1 cellular context compared by ENCODE assay signal in the genomic region with DNA sequence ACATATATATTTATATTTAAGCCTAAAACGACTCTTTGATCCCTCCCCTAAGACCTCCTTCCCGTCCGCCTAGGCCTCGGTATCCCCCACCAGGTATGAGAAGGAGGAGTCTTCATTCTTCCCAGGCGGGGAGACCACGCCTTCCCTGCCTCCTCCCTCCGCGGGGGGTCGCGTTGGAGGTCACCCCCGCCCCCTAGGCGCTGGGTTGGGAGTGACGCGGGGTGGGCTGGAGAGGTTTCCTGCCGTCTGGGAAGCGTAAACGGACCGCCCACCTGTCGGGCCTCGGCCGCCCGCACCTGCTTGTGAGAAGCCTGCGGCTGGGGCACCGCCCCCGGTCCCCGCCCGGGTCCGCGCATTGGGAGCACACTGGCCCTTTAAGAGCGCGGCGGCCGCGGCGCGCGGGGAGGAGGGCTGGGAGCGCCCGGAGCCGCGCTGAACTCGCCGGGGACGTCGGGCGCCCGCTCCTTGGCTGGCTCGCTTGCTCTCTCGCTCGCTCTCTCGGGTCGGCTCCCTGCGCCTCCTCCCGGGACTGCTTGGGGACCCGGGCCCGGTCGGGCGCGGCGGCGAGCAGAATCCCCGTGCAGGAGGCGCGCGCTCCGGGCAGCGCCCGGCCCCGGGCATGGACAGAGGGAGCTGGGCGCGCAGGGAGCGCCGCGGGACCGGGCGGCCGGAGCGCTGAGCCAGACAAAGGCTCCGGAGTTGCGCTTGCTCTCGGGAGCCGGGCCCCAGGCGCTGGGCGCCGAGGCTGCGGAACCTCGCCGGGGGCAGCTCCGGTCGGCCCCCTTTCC.
TF ChIP-seq lines count a peak whose summit lies in the region.

A gene (plus strand): TSS at position 404 of the 788 bp plus-strand sequence. CDS start 597 bp downstream, outside the sequence.

TF ChIP-seq in K562, 482 proteins besides CTCF, POLR2A, EP300 and RAD21 (continued from another document and continues in another):
- TF ChIP-seq, protein P1, sequence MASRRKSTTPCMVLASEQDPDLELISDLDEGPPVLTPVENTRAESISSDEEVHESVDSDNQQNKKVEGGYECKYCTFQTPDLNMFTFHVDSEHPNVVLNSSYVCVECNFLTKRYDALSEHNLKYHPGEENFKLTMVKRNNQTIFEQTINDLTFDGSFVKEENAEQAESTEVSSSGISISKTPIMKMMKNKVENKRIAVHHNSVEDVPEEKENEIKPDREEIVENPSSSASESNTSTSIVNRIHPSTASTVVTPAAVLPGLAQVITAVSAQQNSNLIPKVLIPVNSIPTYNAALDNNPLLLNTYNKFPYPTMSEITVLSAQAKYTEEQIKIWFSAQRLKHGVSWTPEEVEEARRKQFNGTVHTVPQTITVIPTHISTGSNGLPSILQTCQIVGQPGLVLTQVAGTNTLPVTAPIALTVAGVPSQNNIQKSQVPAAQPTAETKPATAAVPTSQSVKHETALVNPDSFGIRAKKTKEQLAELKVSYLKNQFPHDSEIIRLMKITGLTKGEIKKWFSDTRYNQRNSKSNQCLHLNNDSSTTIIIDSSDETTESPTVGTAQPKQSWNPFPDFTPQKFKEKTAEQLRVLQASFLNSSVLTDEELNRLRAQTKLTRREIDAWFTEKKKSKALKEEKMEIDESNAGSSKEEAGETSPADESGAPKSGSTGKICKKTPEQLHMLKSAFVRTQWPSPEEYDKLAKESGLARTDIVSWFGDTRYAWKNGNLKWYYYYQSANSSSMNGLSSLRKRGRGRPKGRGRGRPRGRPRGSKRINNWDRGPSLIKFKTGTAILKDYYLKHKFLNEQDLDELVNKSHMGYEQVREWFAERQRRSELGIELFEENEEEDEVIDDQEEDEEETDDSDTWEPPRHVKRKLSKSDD (conservative IDR thresholded peaks at IDR 0.05; ENCODE audit: low read length): no peak
- TF ChIP-seq L3MBTL2 (IDR thresholded peaks at IDR 0.05) (no peak; the same call in 1 of the 2 replicates), NFIC (IDR thresholded peaks at IDR 0.05) (peak; percentile 30; the same call in 1 of the 2 replicates), MXI1 (IDR thresholded peaks at IDR 0.05; ENCODE audit: low read depth, low read length) (0 out of 2 replicates have a peak, but pooled peaks have one; percentile 15), SIRT6 (IDR thresholded peaks at IDR 0.05; ENCODE audit: low read depth, low read length) (no peak), ZBTB7A (IDR thresholded peaks at IDR 0.05; ENCODE audit: borderline replicate concordance, control insufficient read depth, low read depth, low read length) (peak; percentile 93; the same call in 1 of the 2 replicates), CBX3 (IDR thresholded peaks at IDR 0.05; ENCODE audit: borderline replicate concordance in 1 of 2, low read length in 2 of 2) (no peak), CCNT2 (IDR thresholded peaks at IDR 0.05; ENCODE audit: borderline replicate concordance, extremely low read depth, insufficient read length, low read depth, low read length) (peak; percentile 61), U2AF1 (optimal IDR thresholded peaks at IDR 0.05; ENCODE audit: low read depth, low read length) (peak; percentile 87), MAZ (CRISPR knock-in tag; conservative IDR thresholded peaks at IDR 0.05 in 1 of 2, IDR thresholded peaks at IDR 0.05 in 1 of 2) (peak; percentile 70 to 84), ESRRA (IDR thresholded peaks at IDR 0.05; ENCODE audit: borderline replicate concordance, low read depth) (peak; percentile 61; the same call in 1 of the 2 replicates), CC2D1A (IDR thresholded peaks at IDR 0.05) (peak; percentile 98), NR2C1 (IDR thresholded peaks at IDR 0.05) (no peak), NR2C1 (tag; IDR thresholded peaks at IDR 0.05) (0 out of 2 replicates have a peak, but pooled peaks have one; percentile 11)
- TF ChIP-seq, protein P2, sequence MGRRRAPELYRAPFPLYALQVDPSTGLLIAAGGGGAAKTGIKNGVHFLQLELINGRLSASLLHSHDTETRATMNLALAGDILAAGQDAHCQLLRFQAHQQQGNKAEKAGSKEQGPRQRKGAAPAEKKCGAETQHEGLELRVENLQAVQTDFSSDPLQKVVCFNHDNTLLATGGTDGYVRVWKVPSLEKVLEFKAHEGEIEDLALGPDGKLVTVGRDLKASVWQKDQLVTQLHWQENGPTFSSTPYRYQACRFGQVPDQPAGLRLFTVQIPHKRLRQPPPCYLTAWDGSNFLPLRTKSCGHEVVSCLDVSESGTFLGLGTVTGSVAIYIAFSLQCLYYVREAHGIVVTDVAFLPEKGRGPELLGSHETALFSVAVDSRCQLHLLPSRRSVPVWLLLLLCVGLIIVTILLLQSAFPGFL (CRISPR knock-in tag; IDR thresholded peaks at IDR 0.05): no peak
- TF ChIP-seq, protein P3, sequence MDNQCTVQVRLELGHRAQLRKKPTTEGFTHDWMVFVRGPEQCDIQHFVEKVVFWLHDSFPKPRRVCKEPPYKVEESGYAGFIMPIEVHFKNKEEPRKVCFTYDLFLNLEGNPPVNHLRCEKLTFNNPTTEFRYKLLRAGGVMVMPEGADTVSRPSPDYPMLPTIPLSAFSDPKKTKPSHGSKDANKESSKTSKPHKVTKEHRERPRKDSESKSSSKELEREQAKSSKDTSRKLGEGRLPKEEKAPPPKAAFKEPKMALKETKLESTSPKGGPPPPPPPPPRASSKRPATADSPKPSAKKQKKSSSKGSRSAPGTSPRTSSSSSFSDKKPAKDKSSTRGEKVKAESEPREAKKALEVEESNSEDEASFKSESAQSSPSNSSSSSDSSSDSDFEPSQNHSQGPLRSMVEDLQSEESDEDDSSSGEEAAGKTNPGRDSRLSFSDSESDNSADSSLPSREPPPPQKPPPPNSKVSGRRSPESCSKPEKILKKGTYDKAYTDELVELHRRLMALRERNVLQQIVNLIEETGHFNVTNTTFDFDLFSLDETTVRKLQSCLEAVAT (IDR thresholded peaks at IDR 0.05): peak in 1 of 2 experiments; percentile 72; a peak in 1 of 4 replicates
- TF ChIP-seq, protein P4, sequence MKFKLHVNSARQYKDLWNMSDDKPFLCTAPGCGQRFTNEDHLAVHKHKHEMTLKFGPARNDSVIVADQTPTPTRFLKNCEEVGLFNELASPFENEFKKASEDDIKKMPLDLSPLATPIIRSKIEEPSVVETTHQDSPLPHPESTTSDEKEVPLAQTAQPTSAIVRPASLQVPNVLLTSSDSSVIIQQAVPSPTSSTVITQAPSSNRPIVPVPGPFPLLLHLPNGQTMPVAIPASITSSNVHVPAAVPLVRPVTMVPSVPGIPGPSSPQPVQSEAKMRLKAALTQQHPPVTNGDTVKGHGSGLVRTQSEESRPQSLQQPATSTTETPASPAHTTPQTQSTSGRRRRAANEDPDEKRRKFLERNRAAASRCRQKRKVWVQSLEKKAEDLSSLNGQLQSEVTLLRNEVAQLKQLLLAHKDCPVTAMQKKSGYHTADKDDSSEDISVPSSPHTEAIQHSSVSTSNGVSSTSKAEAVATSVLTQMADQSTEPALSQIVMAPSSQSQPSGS (CRISPR knock-in tag; IDR thresholded peaks at IDR 0.05): 0 out of 2 replicates have a peak, but pooled peaks have one; percentile 37
- TF ChIP-seq, protein P5, sequence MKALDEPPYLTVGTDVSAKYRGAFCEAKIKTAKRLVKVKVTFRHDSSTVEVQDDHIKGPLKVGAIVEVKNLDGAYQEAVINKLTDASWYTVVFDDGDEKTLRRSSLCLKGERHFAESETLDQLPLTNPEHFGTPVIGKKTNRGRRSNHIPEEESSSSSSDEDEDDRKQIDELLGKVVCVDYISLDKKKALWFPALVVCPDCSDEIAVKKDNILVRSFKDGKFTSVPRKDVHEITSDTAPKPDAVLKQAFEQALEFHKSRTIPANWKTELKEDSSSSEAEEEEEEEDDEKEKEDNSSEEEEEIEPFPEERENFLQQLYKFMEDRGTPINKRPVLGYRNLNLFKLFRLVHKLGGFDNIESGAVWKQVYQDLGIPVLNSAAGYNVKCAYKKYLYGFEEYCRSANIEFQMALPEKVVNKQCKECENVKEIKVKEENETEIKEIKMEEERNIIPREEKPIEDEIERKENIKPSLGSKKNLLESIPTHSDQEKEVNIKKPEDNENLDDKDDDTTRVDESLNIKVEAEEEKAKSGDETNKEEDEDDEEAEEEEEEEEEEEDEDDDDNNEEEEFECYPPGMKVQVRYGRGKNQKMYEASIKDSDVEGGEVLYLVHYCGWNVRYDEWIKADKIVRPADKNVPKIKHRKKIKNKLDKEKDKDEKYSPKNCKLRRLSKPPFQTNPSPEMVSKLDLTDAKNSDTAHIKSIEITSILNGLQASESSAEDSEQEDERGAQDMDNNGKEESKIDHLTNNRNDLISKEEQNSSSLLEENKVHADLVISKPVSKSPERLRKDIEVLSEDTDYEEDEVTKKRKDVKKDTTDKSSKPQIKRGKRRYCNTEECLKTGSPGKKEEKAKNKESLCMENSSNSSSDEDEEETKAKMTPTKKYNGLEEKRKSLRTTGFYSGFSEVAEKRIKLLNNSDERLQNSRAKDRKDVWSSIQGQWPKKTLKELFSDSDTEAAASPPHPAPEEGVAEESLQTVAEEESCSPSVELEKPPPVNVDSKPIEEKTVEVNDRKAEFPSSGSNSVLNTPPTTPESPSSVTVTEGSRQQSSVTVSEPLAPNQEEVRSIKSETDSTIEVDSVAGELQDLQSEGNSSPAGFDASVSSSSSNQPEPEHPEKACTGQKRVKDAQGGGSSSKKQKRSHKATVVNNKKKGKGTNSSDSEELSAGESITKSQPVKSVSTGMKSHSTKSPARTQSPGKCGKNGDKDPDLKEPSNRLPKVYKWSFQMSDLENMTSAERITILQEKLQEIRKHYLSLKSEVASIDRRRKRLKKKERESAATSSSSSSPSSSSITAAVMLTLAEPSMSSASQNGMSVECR (CRISPR knock-in tag; IDR thresholded peaks at IDR 0.05): 0 out of 2 replicates have a peak, but pooled peaks have one; percentile 17
- TF ChIP-seq, protein P6, sequence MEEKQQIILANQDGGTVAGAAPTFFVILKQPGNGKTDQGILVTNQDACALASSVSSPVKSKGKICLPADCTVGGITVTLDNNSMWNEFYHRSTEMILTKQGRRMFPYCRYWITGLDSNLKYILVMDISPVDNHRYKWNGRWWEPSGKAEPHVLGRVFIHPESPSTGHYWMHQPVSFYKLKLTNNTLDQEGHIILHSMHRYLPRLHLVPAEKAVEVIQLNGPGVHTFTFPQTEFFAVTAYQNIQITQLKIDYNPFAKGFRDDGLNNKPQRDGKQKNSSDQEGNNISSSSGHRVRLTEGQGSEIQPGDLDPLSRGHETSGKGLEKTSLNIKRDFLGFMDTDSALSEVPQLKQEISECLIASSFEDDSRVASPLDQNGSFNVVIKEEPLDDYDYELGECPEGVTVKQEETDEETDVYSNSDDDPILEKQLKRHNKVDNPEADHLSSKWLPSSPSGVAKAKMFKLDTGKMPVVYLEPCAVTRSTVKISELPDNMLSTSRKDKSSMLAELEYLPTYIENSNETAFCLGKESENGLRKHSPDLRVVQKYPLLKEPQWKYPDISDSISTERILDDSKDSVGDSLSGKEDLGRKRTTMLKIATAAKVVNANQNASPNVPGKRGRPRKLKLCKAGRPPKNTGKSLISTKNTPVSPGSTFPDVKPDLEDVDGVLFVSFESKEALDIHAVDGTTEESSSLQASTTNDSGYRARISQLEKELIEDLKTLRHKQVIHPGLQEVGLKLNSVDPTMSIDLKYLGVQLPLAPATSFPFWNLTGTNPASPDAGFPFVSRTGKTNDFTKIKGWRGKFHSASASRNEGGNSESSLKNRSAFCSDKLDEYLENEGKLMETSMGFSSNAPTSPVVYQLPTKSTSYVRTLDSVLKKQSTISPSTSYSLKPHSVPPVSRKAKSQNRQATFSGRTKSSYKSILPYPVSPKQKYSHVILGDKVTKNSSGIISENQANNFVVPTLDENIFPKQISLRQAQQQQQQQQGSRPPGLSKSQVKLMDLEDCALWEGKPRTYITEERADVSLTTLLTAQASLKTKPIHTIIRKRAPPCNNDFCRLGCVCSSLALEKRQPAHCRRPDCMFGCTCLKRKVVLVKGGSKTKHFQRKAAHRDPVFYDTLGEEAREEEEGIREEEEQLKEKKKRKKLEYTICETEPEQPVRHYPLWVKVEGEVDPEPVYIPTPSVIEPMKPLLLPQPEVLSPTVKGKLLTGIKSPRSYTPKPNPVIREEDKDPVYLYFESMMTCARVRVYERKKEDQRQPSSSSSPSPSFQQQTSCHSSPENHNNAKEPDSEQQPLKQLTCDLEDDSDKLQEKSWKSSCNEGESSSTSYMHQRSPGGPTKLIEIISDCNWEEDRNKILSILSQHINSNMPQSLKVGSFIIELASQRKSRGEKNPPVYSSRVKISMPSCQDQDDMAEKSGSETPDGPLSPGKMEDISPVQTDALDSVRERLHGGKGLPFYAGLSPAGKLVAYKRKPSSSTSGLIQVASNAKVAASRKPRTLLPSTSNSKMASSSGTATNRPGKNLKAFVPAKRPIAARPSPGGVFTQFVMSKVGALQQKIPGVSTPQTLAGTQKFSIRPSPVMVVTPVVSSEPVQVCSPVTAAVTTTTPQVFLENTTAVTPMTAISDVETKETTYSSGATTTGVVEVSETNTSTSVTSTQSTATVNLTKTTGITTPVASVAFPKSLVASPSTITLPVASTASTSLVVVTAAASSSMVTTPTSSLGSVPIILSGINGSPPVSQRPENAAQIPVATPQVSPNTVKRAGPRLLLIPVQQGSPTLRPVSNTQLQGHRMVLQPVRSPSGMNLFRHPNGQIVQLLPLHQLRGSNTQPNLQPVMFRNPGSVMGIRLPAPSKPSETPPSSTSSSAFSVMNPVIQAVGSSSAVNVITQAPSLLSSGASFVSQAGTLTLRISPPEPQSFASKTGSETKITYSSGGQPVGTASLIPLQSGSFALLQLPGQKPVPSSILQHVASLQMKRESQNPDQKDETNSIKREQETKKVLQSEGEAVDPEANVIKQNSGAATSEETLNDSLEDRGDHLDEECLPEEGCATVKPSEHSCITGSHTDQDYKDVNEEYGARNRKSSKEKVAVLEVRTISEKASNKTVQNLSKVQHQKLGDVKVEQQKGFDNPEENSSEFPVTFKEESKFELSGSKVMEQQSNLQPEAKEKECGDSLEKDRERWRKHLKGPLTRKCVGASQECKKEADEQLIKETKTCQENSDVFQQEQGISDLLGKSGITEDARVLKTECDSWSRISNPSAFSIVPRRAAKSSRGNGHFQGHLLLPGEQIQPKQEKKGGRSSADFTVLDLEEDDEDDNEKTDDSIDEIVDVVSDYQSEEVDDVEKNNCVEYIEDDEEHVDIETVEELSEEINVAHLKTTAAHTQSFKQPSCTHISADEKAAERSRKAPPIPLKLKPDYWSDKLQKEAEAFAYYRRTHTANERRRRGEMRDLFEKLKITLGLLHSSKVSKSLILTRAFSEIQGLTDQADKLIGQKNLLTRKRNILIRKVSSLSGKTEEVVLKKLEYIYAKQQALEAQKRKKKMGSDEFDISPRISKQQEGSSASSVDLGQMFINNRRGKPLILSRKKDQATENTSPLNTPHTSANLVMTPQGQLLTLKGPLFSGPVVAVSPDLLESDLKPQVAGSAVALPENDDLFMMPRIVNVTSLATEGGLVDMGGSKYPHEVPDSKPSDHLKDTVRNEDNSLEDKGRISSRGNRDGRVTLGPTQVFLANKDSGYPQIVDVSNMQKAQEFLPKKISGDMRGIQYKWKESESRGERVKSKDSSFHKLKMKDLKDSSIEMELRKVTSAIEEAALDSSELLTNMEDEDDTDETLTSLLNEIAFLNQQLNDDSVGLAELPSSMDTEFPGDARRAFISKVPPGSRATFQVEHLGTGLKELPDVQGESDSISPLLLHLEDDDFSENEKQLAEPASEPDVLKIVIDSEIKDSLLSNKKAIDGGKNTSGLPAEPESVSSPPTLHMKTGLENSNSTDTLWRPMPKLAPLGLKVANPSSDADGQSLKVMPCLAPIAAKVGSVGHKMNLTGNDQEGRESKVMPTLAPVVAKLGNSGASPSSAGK (IDR thresholded peaks at IDR 0.05): no peak
- TF ChIP-seq, protein P7, sequence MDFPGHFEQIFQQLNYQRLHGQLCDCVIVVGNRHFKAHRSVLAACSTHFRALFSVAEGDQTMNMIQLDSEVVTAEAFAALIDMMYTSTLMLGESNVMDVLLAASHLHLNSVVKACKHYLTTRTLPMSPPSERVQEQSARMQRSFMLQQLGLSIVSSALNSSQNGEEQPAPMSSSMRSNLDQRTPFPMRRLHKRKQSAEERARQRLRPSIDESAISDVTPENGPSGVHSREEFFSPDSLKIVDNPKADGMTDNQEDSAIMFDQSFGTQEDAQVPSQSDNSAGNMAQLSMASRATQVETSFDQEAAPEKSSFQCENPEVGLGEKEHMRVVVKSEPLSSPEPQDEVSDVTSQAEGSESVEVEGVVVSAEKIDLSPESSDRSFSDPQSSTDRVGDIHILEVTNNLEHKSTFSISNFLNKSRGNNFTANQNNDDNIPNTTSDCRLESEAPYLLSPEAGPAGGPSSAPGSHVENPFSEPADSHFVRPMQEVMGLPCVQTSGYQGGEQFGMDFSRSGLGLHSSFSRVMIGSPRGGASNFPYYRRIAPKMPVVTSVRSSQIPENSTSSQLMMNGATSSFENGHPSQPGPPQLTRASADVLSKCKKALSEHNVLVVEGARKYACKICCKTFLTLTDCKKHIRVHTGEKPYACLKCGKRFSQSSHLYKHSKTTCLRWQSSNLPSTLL (IDR thresholded peaks at IDR 0.05): peak; percentile 98
